In the genomic region with DNA sequence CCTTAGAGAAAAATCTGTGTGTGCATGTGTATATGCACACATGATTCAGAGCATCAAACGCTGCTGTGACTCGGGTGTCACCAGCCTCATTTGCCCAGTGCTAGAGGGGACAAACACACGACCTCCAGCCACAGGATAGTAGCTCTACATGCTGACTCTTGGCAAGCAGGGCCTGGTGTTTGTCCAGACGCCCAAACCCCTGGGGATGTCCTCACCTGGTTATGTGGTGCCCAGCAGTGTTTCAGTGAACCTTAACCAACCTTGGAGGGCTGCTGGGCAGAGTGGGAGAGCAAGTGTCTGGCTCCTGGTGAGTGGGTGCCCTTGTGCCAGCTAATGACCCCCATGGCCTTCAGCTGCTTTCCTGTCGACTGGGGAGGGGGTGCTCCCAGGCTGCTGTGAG, we compare ENCODE assay signal across 20 cellular contexts. TPM values are rescaled to one million over a fixed set of nuclear protein-coding genes. Genes with fewer than 3 reads are reported as not detected.
A peak's percentile ranks its signal among the peaks of the same experiment; 100 is the strongest.
DNase-seq lines count a peak whose midpoint lies in the region; ATAC-seq, FAIRE-seq and TF ChIP-seq lines count a peak whose summit lies in the region.
"Had no signal": no experiment of that assay in that cellular context is flagged by ENCODE, and none has a peak within 500 bp of the region (broad histone marks: within the 10 kb centered on the region; RNA-seq: fewer than 3 reads in every experiment).

No MANE protein-coding gene starts in this region.

- H3K9me3 ChIP-seq in kidney (ENCODE audit: control insufficient read depth in 1 of 2, low read length in 2 of 2) (no peaks in the 10 kb centered on the region), spleen (peaks cover 0 to 6% (median 1%) of the 10 kb centered on the region in 8 donors)
- H3K9me3 ChIP-seq in effector memory CD4-positive, alpha-beta T cell (ENCODE audit: control insufficient read depth, low read length): no peaks in the 10 kb centered on the region
- H3K9me3 ChIP-seq: BE2C had no signal

- TF ChIP-seq POLR2A in spleen (IDR thresholded peaks at IDR 0.05): no peak

- ATAC-seq in left cardiac atrium: no peak

- H3K4me1 ChIP-seq in kidney (ENCODE audit: control insufficient read depth in 1 of 2, insufficient read depth in 1 of 2, low read depth in 1 of 2, low read length in 2 of 2): peaks cover 0 to 2% of the 10 kb centered on the region in 2 donors
- H3K4me1 ChIP-seq in spleen: no peaks in the 10 kb centered on the region
- H3K4me1 ChIP-seq in effector memory CD4-positive, alpha-beta T cell (ENCODE audit: control insufficient read depth, insufficient read depth, low read length, poor library complexity, severe bottlenecking): no peaks in the 10 kb centered on the region
- H3K4me1 ChIP-seq: BE2C had no signal

- intact Hi-C loops in kidney (cut with DNase I) (no loop called here), spleen (cut with DNase I; ENCODE audit: low total_unique reads) (no loop called here), left cardiac atrium (cut with DNase I) (no loop called here)

- peak; percentile 16 for DNase-seq in activated effector memory CD4-positive, alpha-beta T cell treated with anti-CD3 and anti-CD28 coated beads, Interleukin-2, amount 50 U/mL, for 16 hours
- no peak for DNase-seq in activated effector memory CD4-positive, alpha-beta T cell treated with Interleukin-2 at 50 U/mL for 16 hours
- DNase-seq in kidney (peak; percentile 43), spleen (peak; percentile 18), LoVo (ENCODE audit: low spot score) (no peak), left cardiac atrium (no peak)
- no peak for DNase-seq in effector memory CD4-positive, alpha-beta T cell
- DNase-seq: BE2C; CD4-positive, alpha-beta memory T cell; DMS153; DMS79 treated with DMSO at 0.1 percent for 48 hours; EL; GOT3; H9 had no signal

- TF ChIP-seq CTCF in kidney (IDR thresholded peaks at IDR 0.05; ENCODE audit: borderline replicate concordance, extremely low read depth, insufficient read depth): no peak
- no peak for TF ChIP-seq CTCF in spleen (IDR thresholded peaks at IDR 0.05 in 8 of 11, conservative IDR thresholded peaks at IDR 0.05 in 3 of 11)

- WGBS in spleen, 5 donors: 60 to 79% (median 76%) methylated on average over 1 to 5 of the region's 5 CpGs

- H3K27ac ChIP-seq in kidney (ENCODE audit: low read depth in 2 of 2, low read length in 2 of 2): no peak overlapping the region
- no peak overlapping the region for H3K27ac ChIP-seq in spleen
- no peak overlapping the region for H3K27ac ChIP-seq in effector memory CD4-positive, alpha-beta T cell (ENCODE audit: insufficient read depth, low read length, poor library complexity, severe bottlenecking)
- H3K27ac ChIP-seq: C4-2B had no signal

- no peak for FAIRE-seq in kidney (lab: Jason Lieb, UNC)
- FAIRE-seq: A204.1, D721Med, G401.6, GM12891 had no signal

- H3K9ac ChIP-seq in kidney (ENCODE audit: low read length in 2 of 2): no peak overlapping the region

- H3K4me3 ChIP-seq in kidney (ENCODE audit: low read length in 2 of 2) (no peak overlapping the region), spleen (no peak overlapping the region)
- no peak overlapping the region for H3K4me3 ChIP-seq in effector memory CD4-positive, alpha-beta T cell (ENCODE audit: insufficient read depth, low read depth, low read length, poor library complexity, severe bottlenecking)

- no peaks in the 10 kb centered on the region for H3K36me3 ChIP-seq in kidney (ENCODE audit: control insufficient read depth in 1 of 2, insufficient read depth in 2 of 2, low read length in 2 of 2)
- H3K36me3 ChIP-seq in spleen: no peaks in the 10 kb centered on the region
- no peaks in the 10 kb centered on the region for H3K36me3 ChIP-seq in effector memory CD4-positive, alpha-beta T cell (ENCODE audit: control insufficient read depth, insufficient read depth, low read length)
- H3K36me3 ChIP-seq: BE2C had no signal

- peaks cover 0 to 50% (median 0%) of the 10 kb centered on the region in 7 donors for H3K27me3 ChIP-seq in spleen (replicated peaks in 1 of 7)
- no peaks in the 10 kb centered on the region for H3K27me3 ChIP-seq in effector memory CD4-positive, alpha-beta T cell (replicated peaks; ENCODE audit: control insufficient read depth, insufficient read depth, low read length, poor library complexity, severe bottlenecking)
- H3K27me3 ChIP-seq: BE2C had no signal

RNA-seq across cellular contexts. Expression of a gene that starts 26.7 kb away (rescaled TPM):
- total RNA-seq in kidney (not detected), spleen (not detected), left cardiac atrium (not detected)
- polyA plus RNA-seq in kidney (ENCODE audit: insufficient read depth, low read depth, low replicate concordance) (not detected), spleen (under 1 TPM in 1 of 3 donors, not detected in 2; 0.26 TPM)
- total RNA-seq: CD4-positive, alpha-beta memory T cell; H9; HT-29 had no signal
- polyA plus RNA-seq: CD4-positive, alpha-beta memory T cell had no signal

Comparison
In these comparisons a context has a peak if more than half of its experiments do, and no peak if none do; other contexts are left out.
1. DNase-seq: peak in activated effector memory CD4-positive, alpha-beta T cell treated with anti-CD3 and anti-CD28 coated beads, Interleukin-2, amount 50 U/mL, for 16 hours (single experiment), kidney (single experiment) and spleen (single experiment); none in activated effector memory CD4-positive, alpha-beta T cell treated with Interleukin-2 at 50 U/mL for 16 hours (single experiment), effector memory CD4-positive, alpha-beta T cell (0 of 3), LoVo (single experiment) and left cardiac atrium (single experiment).